In the genomic region with DNA sequence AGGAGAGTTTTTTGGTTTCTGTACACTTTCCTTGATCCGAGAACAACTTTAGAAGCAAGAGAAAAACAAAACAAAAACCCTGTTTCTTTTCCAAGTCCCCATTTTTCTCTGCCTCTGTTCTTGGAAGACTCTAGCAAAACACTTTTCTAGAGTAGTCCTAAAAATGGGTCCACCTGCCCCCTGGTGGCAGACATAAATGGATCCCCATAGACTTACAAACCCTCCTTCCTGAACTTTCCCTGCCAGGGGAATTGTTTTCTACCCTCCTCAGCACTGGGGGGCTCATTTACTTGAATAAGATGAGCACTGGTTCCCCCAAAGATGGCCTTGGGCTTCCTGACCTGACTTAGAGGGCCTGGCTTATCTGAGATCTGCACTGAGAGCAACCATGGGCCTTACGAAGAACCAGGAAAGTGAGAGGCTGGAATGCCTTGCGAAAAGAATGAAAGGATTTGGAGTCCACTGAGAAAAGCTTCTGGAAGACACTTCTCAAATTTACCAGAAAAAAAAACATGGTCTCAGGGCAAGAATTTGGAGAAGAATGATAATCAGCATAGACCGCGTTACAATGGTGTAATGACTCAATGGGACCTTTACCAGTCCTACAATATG, we compare ENCODE assay signal across 8 cellular contexts. TPM values are rescaled to one million over a fixed set of nuclear protein-coding genes. Genes with fewer than 3 reads are reported as not detected.
DNase-seq lines count a peak whose midpoint lies in the region; ATAC-seq, FAIRE-seq and TF ChIP-seq lines count a peak whose summit lies in the region.

No MANE protein-coding gene starts in this region.

- H3K36me3 ChIP-seq in astrocyte (ENCODE audit: insufficient read depth, low read length) (no peaks in the 10 kb centered on the region), gastroesophageal sphincter (no peaks in the 10 kb centered on the region), left lung (no peaks in the 10 kb centered on the region)

- peak; percentile 15 for TF ChIP-seq CTCF in D721Med (IDR thresholded peaks at IDR 0.05; ENCODE audit: insufficient read depth, missing control alignments)
- TF ChIP-seq CTCF in astrocyte (IDR thresholded peaks at IDR 0.05; ENCODE audit: insufficient read depth, low read depth, low read length) = peak; percentile 31
- peak in 2 of 3 experiments; percentile 14 to 30 for TF ChIP-seq CTCF in nephron (IDR thresholded peaks at IDR 0.05; ENCODE audit: unreplicated experiment in 3 of 3)
- TF ChIP-seq CTCF in gastroesophageal sphincter (IDR thresholded peaks at IDR 0.05) = no peak
- TF ChIP-seq CTCF in left lung (IDR thresholded peaks at IDR 0.05) = peak in 1 of 2 donors; percentile 19

- no peak overlapping the region for H3K4me3 ChIP-seq in astrocyte (ENCODE audit: insufficient read depth, low read depth, low read length)
- H3K4me3 ChIP-seq in gastroesophageal sphincter = no peak overlapping the region
- no peak overlapping the region for H3K4me3 ChIP-seq in left lung

- H3K36me3 Mint-ChIP-seq in astrocyte (ENCODE audit: low read depth, unreplicated experiment) (no peaks in the 10 kb centered on the region), nephron (ENCODE audit: low read depth) (no peaks in the 10 kb centered on the region)

- H3K9me3 ChIP-seq in astrocyte (ENCODE audit: insufficient read depth, low read depth, low read length) = no peaks in the 10 kb centered on the region
- H3K9me3 ChIP-seq in gastroesophageal sphincter = no peaks in the 10 kb centered on the region
- no peaks in the 10 kb centered on the region for H3K9me3 ChIP-seq in left lung

- H3K27me3 ChIP-seq in astrocyte (ENCODE audit: insufficient read depth, low read length) (no peaks in the 10 kb centered on the region), gastroesophageal sphincter (peaks cover 4% of the 10 kb centered on the region), left lung (no peaks in the 10 kb centered on the region)

- FAIRE-seq in D721Med (lab: Jason Lieb, UNC) (no peak), astrocyte (lab: Jason Lieb, UNC) (no peak)

- intact Hi-C loops in left lung (cut with DNase I) = no loop called here

- WGBS in gastroesophageal sphincter (ENCODE audit: low coverage in 1 of 2), 2 donors = 80 to 93% methylated on average over 3 to 5 of the region's 5 CpGs

- no peak overlapping the region for H3K9ac ChIP-seq in astrocyte (ENCODE audit: low read length)

- DNase-seq in D721Med (ENCODE audit: insufficient read length, low spot score) = no peak
- peak; percentile 61 for DNase-seq in HT-29 (ENCODE audit: low spot score)
- DNase-seq in astrocyte (ENCODE audit: low read depth) = peak; percentile 2
- DNase-seq in cortex of kidney (lab: John Stamatoyannopoulos, UW) = no peak
- no peak for DNase-seq in left lung
- no peak for DNase-seq in anterior cingulate cortex (lab: John Stamatoyannopoulos, UW)

- no peak overlapping the region for H3K27ac Mint-ChIP-seq in astrocyte (ENCODE audit: unreplicated experiment)
- no peak overlapping the region for H3K27ac Mint-ChIP-seq in nephron

- no peak for ATAC-seq in gastroesophageal sphincter
- ATAC-seq in left lung = no peak

- no peaks in the 10 kb centered on the region for H4K20me1 ChIP-seq in astrocyte (ENCODE audit: insufficient read depth, low read length)

- TF ChIP-seq EP300 in gastroesophageal sphincter (IDR thresholded peaks at IDR 0.05) = no peak

- H3K27me3 Mint-ChIP-seq in astrocyte (ENCODE audit: low read depth, unreplicated experiment) (peaks cover 4% of the 10 kb centered on the region), nephron (ENCODE audit: low read depth) (no peaks in the 10 kb centered on the region)

- no peak for TF ChIP-seq POLR2A in gastroesophageal sphincter (IDR thresholded peaks at IDR 0.05)

- H3K4me1 Mint-ChIP-seq in astrocyte (ENCODE audit: low read depth, unreplicated experiment) = no peaks in the 10 kb centered on the region
- no peaks in the 10 kb centered on the region for H3K4me1 Mint-ChIP-seq in nephron

- H3K4me3 Mint-ChIP-seq in astrocyte (ENCODE audit: unreplicated experiment) (no peak overlapping the region), nephron (no peak overlapping the region)

- H3K4me2 ChIP-seq in astrocyte (ENCODE audit: low read length) = no peak overlapping the region

- H3K4me1 ChIP-seq in astrocyte (ENCODE audit: insufficient read depth, low read length) (no peaks in the 10 kb centered on the region), gastroesophageal sphincter (no peaks in the 10 kb centered on the region), left lung (no peaks in the 10 kb centered on the region)

- no peak overlapping the region for H2AFZ ChIP-seq in astrocyte (ENCODE audit: low read depth, low read length)

- H3K27ac ChIP-seq in astrocyte (ENCODE audit: low read depth, low read length) = no peak overlapping the region
- H3K27ac ChIP-seq in gastroesophageal sphincter = no peak overlapping the region
- no peak overlapping the region for H3K27ac ChIP-seq in left lung

- no peaks in the 10 kb centered on the region for H3K79me2 ChIP-seq in astrocyte (ENCODE audit: insufficient read depth, low read length)

- peaks cover 3% of the 10 kb centered on the region for H3K9me3 Mint-ChIP-seq in astrocyte (ENCODE audit: unreplicated experiment)
- H3K9me3 Mint-ChIP-seq in nephron = no peaks in the 10 kb centered on the region

RNA-seq across cellular contexts. Expression of gene CDYL2, which starts 48.0 kb away (rescaled TPM):
- total RNA-seq in HT-29 (2014; rRNA removed; shearing (Covaris generic)) = 0.68 and 1.1 TPM in 2 replicates
- 20.9 and 26.5 TPM in 2 replicates for total RNA-seq in astrocyte
- total RNA-seq in gastroesophageal sphincter = 10 to 100 TPM in 1 of 4 donors, 1 to 10 TPM in 2, under 1 TPM in 1; 0.78 to 11.7 (median 3.2) TPM
- total RNA-seq in left lung = 10 to 100 TPM; 12.8 to 16.0 TPM

Comparison
In these comparisons a context has a peak if more than half of its experiments do, and no peak if none do; other contexts are left out.
1. DNase-seq: peak in HT-29 (single experiment) and astrocyte (single experiment); none in D721Med (single experiment), cortex of kidney (single experiment), left lung (0 of 2) and anterior cingulate cortex (0 of 58).
2. CTCF ChIP-seq: peak in D721Med (single experiment), astrocyte (single experiment) and nephron (2 of 3); none in gastroesophageal sphincter (0 of 4).